Comparison of ENCODE assay signal across 29 cellular contexts in genomic region chr7:74560081-74560719, GRCh38.
"Had no signal": no experiment of that assay in that cellular context is flagged by ENCODE, and none has a peak within 500 bp of the region (broad histone marks: within the 10 kb centered on the region; RNA-seq: fewer than 3 reads in every experiment).

No MANE protein-coding gene starts in this region.

- H3K4me3 ChIP-seq: coronary artery, dorsolateral prefrontal cortex had no signal

- FAIRE-seq: astrocyte, bronchial epithelial cell, frontal cortex, TTC549 had no signal

- DNase-seq: activated B cell treated with CpG ODN at 0.5 μM for 24 hours; activated CD4-positive, alpha-beta T cell treated with anti-CD3 and anti-CD28 coated beads for 48 hours; activated CD4-positive, alpha-beta T cell treated with anti-CD3 and anti-CD28 coated beads, Interleukin-2, amount 50 U/mL, for 1 hour; activated CD4-positive, alpha-beta T cell treated with anti-CD3 and anti-CD28 coated beads, Interleukin-2, amount 50 U/mL, for 48 hours; activated CD8-positive, alpha-beta memory T cell treated with anti-CD3 and anti-CD28 coated beads for 24 hours; activated CD8-positive, alpha-beta T cell treated with anti-CD3 and anti-CD28 coated beads for 36 hours; activated effector memory CD4-positive, alpha-beta T cell treated with Interleukin-2 at 50 U/mL for 16 hours; activated gamma-delta T cell treated with Interleukin-2 at 50 U/mL for 16 hours; activated naive CD4-positive, alpha-beta T cell treated with anti-CD3 and anti-CD28 coated beads, Interleukin-2, amount 50 U/mL, for 16 hours; activated naive CD4-positive, alpha-beta T cell treated with Interleukin-2 at 50 U/mL for 16 hours; activated T-cell treated with anti-CD3 and anti-CD28 coated beads, Interleukin-2, amount 50 U/mL, for 4 hours; amniotic stem cell; anterior cingulate cortex; brain microvascular endothelial cell; dorsolateral prefrontal cortex; effector memory CD4-positive, alpha-beta T cell; endodermal cell; foreskin fibroblast; head of caudate nucleus; T-helper 2 cell had no signal

- H3K27ac ChIP-seq: brain microvascular endothelial cell, coronary artery, dorsolateral prefrontal cortex, VCaP had no signal

- H3K27me3 ChIP-seq: brain microvascular endothelial cell, dorsolateral prefrontal cortex had no signal

- ATAC-seq: activated CD4-positive, CD25-positive, alpha-beta regulatory T cell treated with anti-CD3 and anti-CD28 coated beads, Interleukin-2, amount 50 U/mL, for 24 hours; activated CD8-positive, alpha-beta T cell treated with anti-CD3 and anti-CD28 coated beads for 36 hours; activated T-cell treated with anti-CD3 and anti-CD28 coated beads, Interleukin-2, amount 50 U/mL, for 4 hours; activated T-helper 17 cell treated with anti-CD3 and anti-CD28 coated beads, Interleukin-2, amount 50 U/mL, for 72 hours; esophagus mucosa had no signal
